Comparison of ENCODE assay signal across 1 cellular context in the genomic region with DNA sequence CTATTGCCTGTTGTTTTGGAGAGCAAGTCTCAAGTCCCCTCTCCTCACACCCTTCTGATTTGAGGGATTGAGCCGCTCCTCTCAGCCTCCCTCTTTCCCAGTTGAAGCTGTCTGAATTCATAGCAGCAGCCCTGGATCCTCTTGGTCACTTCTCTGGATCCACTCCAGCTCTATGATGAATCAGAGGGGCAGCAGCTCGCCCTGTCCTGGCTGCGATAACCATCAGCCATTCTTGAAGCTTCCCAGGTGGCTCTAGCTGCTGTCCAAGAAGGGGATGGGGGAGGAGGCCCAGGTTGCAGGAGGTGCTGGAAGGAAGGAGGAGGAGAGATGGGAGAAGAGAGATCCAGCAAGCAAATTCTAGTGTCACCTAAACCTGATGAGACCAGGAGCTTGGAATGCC.
TF ChIP-seq lines count a peak whose summit lies in the region.

No MANE protein-coding gene starts in this region.

TF ChIP-seq in endothelial cell of umbilical vein, 7 proteins besides CTCF, POLR2A, EP300 and RAD21:
- peak; percentile 49 for TF ChIP-seq GATA2 (IDR thresholded peaks at IDR 0.05; ENCODE audit: insufficient read depth, insufficient read length, low read depth, low read length)
- TF ChIP-seq, protein P1, sequence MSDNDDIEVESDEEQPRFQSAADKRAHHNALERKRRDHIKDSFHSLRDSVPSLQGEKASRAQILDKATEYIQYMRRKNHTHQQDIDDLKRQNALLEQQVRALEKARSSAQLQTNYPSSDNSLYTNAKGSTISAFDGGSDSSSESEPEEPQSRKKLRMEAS (IDR thresholded peaks at IDR 0.05; ENCODE audit: insufficient read depth, insufficient read length): no peak
TF ChIP-seq in endothelial cell of umbilical vein: peak in this region for 1.
